ENCODE assay signal across 10 cellular contexts in genomic region chr3:45693941-45694521, GRCh38. TPM values are rescaled to one million over a fixed set of nuclear protein-coding genes. Genes with fewer than 3 reads are reported as not detected.
DNase-seq lines count a peak whose midpoint lies in the region; ATAC-seq lines count a peak whose summit lies in the region.
"Had no signal": no experiment of that assay in that cellular context is flagged by ENCODE, and none has a peak within 500 bp of the region (broad histone marks: within the 10 kb centered on the region; RNA-seq: fewer than 3 reads in every experiment).

No MANE protein-coding gene starts in this region.

- POLR2A ChIA-PET in activated CD8-positive, alpha-beta T cell treated with anti-CD3 and anti-CD28 coated beads, Interleukin-2, amount 10 ng/mL, durations not matched to agents 7 days and 5 days (lab: Charles Lee) = interaction anchor here (0.6 to 1.4 kb wide), 7 partner anchors 9 to 1341 kb away, joined by 3 to 5 read pairs (median 3); no protein-coding TSS in a partner anchor
- POLR2A ChIA-PET in naive thymus-derived CD4-positive, alpha-beta T cell (lab: Charles Lee) = interaction anchor here (0.6 to 2.1 kb wide), 7 partner anchors 13 to 689 kb away, joined by 3 to 15 read pairs (median 3); no protein-coding TSS in a partner anchor

- intact Hi-C loops in naive thymus-derived CD4-positive, alpha-beta T cell (cut with micrococcal nuclease) = loop anchor here in 1 of 2 donors (10.0 kb wide), 2 partner anchors 381 to 1471 kb away; partner anchors contain the start of gene SETD2

- DNase-seq in GF-D8 (lab: John Stamatoyannopoulos, UW) = peak; percentile 17
- DNase-seq in HuH-7 (ENCODE audit: low spot score) = peak; percentile 17
- DNase-seq in activated CD8-positive, alpha-beta T cell treated with anti-CD3 and anti-CD28 coated beads, Interleukin-2, amount 10 ng/mL, durations not matched to agents 7 days and 5 days = peak; percentile 61
- peak in 8 of 9 donors; percentile 49 to 79 (median 76) for DNase-seq in naive thymus-derived CD4-positive, alpha-beta T cell
- no peak for DNase-seq in NCI-H146 treated with DMSO at 0.1 percent for 48 hours (lab: John Stamatoyannopoulos, UW; ENCODE audit: unreplicated experiment)
- DNase-seq: IMR-90 had no signal

- H3K36me3 ChIP-seq in naive thymus-derived CD4-positive, alpha-beta T cell (ENCODE audit: control insufficient read depth in 2 of 3, insufficient read depth in 3 of 3, low read length in 3 of 3) = peaks cover 5 to 14% (median 7%) of the 10 kb centered on the region in 3 experiments
- H3K36me3 ChIP-seq: vagina had no signal

- peak overlapping the region; percentile 91 for H3K27ac Mint-ChIP-seq in activated CD8-positive, alpha-beta T cell treated with anti-CD3 and anti-CD28 coated beads, Interleukin-2, amount 10 ng/mL, durations not matched to agents 7 days and 5 days
- H3K27ac Mint-ChIP-seq in naive thymus-derived CD4-positive, alpha-beta T cell = peak overlapping the region; percentile 92 to 100 (median 97)

- H3K4me3 ChIP-seq in naive thymus-derived CD4-positive, alpha-beta T cell (ENCODE audit: low read length) = peak overlapping the region; percentile 27
- H3K4me3 ChIP-seq: vagina had no signal

- CTCF ChIA-PET in activated CD8-positive, alpha-beta T cell treated with anti-CD3 and anti-CD28 coated beads, Interleukin-2, amount 10 ng/mL, durations not matched to agents 7 days and 5 days (lab: Charles Lee) = interaction anchor here (0.6 to 5.8 kb wide), 16 partner anchors 11 to 657 kb away, joined by 3 to 52 read pairs (median 4); no protein-coding TSS in a partner anchor
- CTCF ChIA-PET in naive thymus-derived CD4-positive, alpha-beta T cell (lab: Charles Lee) = interaction anchor here (0.6 to 1.9 kb wide), 5 partner anchors 18 to 144 kb away, joined by 3 to 15 read pairs (median 4); no protein-coding TSS in a partner anchor

- peak; percentile 46 for ATAC-seq in activated CD8-positive, alpha-beta T cell treated with anti-CD3 and anti-CD28 coated beads, Interleukin-2, amount 10 ng/mL, durations not matched to agents 7 days and 5 days
- peak; percentile 78 for ATAC-seq in naive thymus-derived CD4-positive, alpha-beta T cell
- ATAC-seq in GM19397 (IDR thresholded peaks at IDR 0.05; ENCODE audit: unreplicated experiment) = no peak
- ATAC-seq in HG02970 (IDR thresholded peaks at IDR 0.05; ENCODE audit: low FRiP score, unreplicated experiment) = no peak
- no peak for ATAC-seq in HG03521 (IDR thresholded peaks at IDR 0.05; ENCODE audit: unreplicated experiment)

- H3K36me3 Mint-ChIP-seq in activated CD8-positive, alpha-beta T cell treated with anti-CD3 and anti-CD28 coated beads, Interleukin-2, amount 10 ng/mL, durations not matched to agents 7 days and 5 days (ENCODE audit: low read depth) = peaks cover 60% of the 10 kb centered on the region
- H3K36me3 Mint-ChIP-seq in naive thymus-derived CD4-positive, alpha-beta T cell = peaks cover 8 to 37% (median 20%) of the 10 kb centered on the region in 5 donors

- H3K27me3 Mint-ChIP-seq in activated CD8-positive, alpha-beta T cell treated with anti-CD3 and anti-CD28 coated beads, Interleukin-2, amount 10 ng/mL, durations not matched to agents 7 days and 5 days (ENCODE audit: low read depth) = peaks cover under 1% of the 10 kb centered on the region
- H3K27me3 Mint-ChIP-seq in naive thymus-derived CD4-positive, alpha-beta T cell = peaks cover 0 to 2% (median 0%) of the 10 kb centered on the region in 5 donors

- H3K27me3 ChIP-seq in naive thymus-derived CD4-positive, alpha-beta T cell (ENCODE audit: control insufficient read depth in 2 of 2, insufficient read depth in 2 of 2, low read length in 2 of 2) = no peaks in the 10 kb centered on the region
- H3K27me3 ChIP-seq: vagina had no signal

- no peaks in the 10 kb centered on the region for H3K9me3 ChIP-seq in naive thymus-derived CD4-positive, alpha-beta T cell (ENCODE audit: control insufficient read depth in 2 of 3, low read length in 3 of 3)
- H3K9me3 ChIP-seq: vagina had no signal

- peaks cover 66% of the 10 kb centered on the region for H3K4me1 Mint-ChIP-seq in activated CD8-positive, alpha-beta T cell treated with anti-CD3 and anti-CD28 coated beads, Interleukin-2, amount 10 ng/mL, durations not matched to agents 7 days and 5 days (ENCODE audit: low read depth)
- H3K4me1 Mint-ChIP-seq in naive thymus-derived CD4-positive, alpha-beta T cell = peaks cover 55 to 86% (median 76%) of the 10 kb centered on the region in 7 donors

- peak overlapping the region; percentile 68 for H3K4me3 Mint-ChIP-seq in activated CD8-positive, alpha-beta T cell treated with anti-CD3 and anti-CD28 coated beads, Interleukin-2, amount 10 ng/mL, durations not matched to agents 7 days and 5 days
- peak overlapping the region; percentile 52 to 98 (median 74) for H3K4me3 Mint-ChIP-seq in naive thymus-derived CD4-positive, alpha-beta T cell

- H3K4me1 ChIP-seq in naive thymus-derived CD4-positive, alpha-beta T cell (ENCODE audit: control insufficient read depth in 2 of 2, insufficient read depth in 2 of 2, low read length in 2 of 2) = peaks cover 58 to 61% of the 10 kb centered on the region in 2 donors

- H3K27ac ChIP-seq in naive thymus-derived CD4-positive, alpha-beta T cell (ENCODE audit: low read depth, low read length) = peak overlapping the region; percentile 82
- H3K27ac ChIP-seq: vagina had no signal

- H3K9me3 Mint-ChIP-seq in activated CD8-positive, alpha-beta T cell treated with anti-CD3 and anti-CD28 coated beads, Interleukin-2, amount 10 ng/mL, durations not matched to agents 7 days and 5 days (ENCODE audit: insufficient read depth) = no peaks in the 10 kb centered on the region
- H3K9me3 Mint-ChIP-seq in naive thymus-derived CD4-positive, alpha-beta T cell = peaks cover 0 to 3% (median 0%) of the 10 kb centered on the region in 11 donors

RNA-seq across cellular contexts. Expression of gene SACM1L, which starts 4.8 kb away (rescaled TPM):
- total RNA-seq in activated CD8-positive, alpha-beta T cell treated with anti-CD3 and anti-CD28 coated beads, Interleukin-2, amount 10 ng/mL, durations not matched to agents 7 days and 5 days = 10 to 100 TPM; 89.8 to 96.4 TPM
- total RNA-seq in naive thymus-derived CD4-positive, alpha-beta T cell = 10 to 100 TPM; 60.8 to 93.8 (median 70.5) TPM
- 10 to 100 TPM; 21.1 to 38.0 TPM for polyA plus RNA-seq in naive thymus-derived CD4-positive, alpha-beta T cell

Comparison
In these comparisons a context has a peak if more than half of its experiments do, and no peak if none do; other contexts are left out.
1. ATAC-seq: peak in activated CD8-positive, alpha-beta T cell treated with anti-CD3 and anti-CD28 coated beads, Interleukin-2, amount 10 ng/mL, durations not matched to agents 7 days and 5 days (single experiment) and naive thymus-derived CD4-positive, alpha-beta T cell (single experiment); none in GM19397 (single experiment), HG02970 (single experiment) and HG03521 (single experiment).